ENCODE assay signal across 2 cellular contexts in the genomic region with DNA sequence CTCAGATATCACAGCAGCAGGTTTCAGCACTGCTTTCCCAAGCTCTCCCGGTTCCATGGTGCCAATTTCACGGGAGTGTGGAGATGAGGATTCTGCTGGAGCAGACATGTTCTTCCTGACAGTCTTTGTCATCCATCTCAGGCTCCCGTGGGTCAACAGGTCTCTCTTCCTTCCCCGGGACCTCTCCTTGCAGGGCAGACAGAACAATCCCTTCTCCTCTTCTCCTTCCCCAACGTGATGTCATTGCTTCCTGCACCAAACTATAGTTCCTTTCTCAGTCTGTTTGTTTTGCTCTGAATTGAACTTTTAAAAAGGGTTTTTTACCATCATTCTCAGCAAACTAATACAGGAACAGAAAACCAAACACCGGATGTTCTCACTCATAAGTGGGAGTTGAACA.
TF ChIP-seq lines count a peak whose summit lies in the region.

No MANE protein-coding gene starts in this region.

TF ChIP-seq in HEK293, 187 proteins besides CTCF, POLR2A, EP300 and RAD21 (continued from another document):
- TF ChIP-seq, protein P1, sequence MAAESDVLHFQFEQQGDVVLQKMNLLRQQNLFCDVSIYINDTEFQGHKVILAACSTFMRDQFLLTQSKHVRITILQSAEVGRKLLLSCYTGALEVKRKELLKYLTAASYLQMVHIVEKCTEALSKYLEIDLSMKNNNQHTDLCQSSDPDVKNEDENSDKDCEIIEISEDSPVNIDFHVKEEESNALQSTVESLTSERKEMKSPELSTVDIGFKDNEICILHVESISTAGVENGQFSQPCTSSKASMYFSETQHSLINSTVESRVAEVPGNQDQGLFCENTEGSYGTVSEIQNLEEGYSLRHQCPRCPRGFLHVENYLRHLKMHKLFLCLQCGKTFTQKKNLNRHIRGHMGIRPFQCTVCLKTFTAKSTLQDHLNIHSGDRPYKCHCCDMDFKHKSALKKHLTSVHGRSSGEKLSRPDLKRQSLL (tag by site-specific recombination; IDR thresholded peaks at IDR 0.05) = no peak
- TF ChIP-seq ZNF48 (tag by site-specific recombination; IDR thresholded peaks at IDR 0.05) = no peak
- no peak for TF ChIP-seq ZIC2 (tag by site-specific recombination; IDR thresholded peaks at IDR 0.05)
- 0 out of 2 replicates have a peak, but pooled peaks have one; percentile 5 for TF ChIP-seq PRDM1 (tag by site-specific recombination; IDR thresholded peaks at IDR 0.05)
- no peak for TF ChIP-seq REPIN1 (tag by site-specific recombination; IDR thresholded peaks at IDR 0.05; ENCODE audit: low read depth)
- TF ChIP-seq, protein P2, sequence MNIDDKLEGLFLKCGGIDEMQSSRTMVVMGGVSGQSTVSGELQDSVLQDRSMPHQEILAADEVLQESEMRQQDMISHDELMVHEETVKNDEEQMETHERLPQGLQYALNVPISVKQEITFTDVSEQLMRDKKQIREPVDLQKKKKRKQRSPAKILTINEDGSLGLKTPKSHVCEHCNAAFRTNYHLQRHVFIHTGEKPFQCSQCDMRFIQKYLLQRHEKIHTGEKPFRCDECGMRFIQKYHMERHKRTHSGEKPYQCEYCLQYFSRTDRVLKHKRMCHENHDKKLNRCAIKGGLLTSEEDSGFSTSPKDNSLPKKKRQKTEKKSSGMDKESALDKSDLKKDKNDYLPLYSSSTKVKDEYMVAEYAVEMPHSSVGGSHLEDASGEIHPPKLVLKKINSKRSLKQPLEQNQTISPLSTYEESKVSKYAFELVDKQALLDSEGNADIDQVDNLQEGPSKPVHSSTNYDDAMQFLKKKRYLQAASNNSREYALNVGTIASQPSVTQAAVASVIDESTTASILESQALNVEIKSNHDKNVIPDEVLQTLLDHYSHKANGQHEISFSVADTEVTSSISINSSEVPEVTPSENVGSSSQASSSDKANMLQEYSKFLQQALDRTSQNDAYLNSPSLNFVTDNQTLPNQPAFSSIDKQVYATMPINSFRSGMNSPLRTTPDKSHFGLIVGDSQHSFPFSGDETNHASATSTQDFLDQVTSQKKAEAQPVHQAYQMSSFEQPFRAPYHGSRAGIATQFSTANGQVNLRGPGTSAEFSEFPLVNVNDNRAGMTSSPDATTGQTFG (tag by site-specific recombination; IDR thresholded peaks at IDR 0.05; ENCODE audit: borderline replicate concordance) = no peak
- peak; percentile 64 for TF ChIP-seq SCRT2 (tag by site-specific recombination; IDR thresholded peaks at IDR 0.05)
- TF ChIP-seq ZNF791 (tag by site-specific recombination; IDR thresholded peaks at IDR 0.05) = no peak
- no peak for TF ChIP-seq TCF7L2 (IDR thresholded peaks at IDR 0.05; ENCODE audit: borderline replicate concordance, low read depth, low read length)
- no peak for TF ChIP-seq ZNF311 (tag by site-specific recombination; IDR thresholded peaks at IDR 0.05; ENCODE audit: borderline replicate concordance)
- no peak for TF ChIP-seq ZNF423 (tag by site-specific recombination; IDR thresholded peaks at IDR 0.05)
- no peak for TF ChIP-seq KLF16 (tag by site-specific recombination; IDR thresholded peaks at IDR 0.05)
- TF ChIP-seq, protein P3, sequence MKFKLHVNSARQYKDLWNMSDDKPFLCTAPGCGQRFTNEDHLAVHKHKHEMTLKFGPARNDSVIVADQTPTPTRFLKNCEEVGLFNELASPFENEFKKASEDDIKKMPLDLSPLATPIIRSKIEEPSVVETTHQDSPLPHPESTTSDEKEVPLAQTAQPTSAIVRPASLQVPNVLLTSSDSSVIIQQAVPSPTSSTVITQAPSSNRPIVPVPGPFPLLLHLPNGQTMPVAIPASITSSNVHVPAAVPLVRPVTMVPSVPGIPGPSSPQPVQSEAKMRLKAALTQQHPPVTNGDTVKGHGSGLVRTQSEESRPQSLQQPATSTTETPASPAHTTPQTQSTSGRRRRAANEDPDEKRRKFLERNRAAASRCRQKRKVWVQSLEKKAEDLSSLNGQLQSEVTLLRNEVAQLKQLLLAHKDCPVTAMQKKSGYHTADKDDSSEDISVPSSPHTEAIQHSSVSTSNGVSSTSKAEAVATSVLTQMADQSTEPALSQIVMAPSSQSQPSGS (tag by site-specific recombination; IDR thresholded peaks at IDR 0.05; ENCODE audit: low read depth) = 0 out of 2 replicates have a peak, but pooled peaks have one; percentile 19

TF ChIP-seq in WTC11, 78 proteins besides CTCF, POLR2A, EP300 and RAD21 (continued from another document):
- TF ChIP-seq, protein P4, sequence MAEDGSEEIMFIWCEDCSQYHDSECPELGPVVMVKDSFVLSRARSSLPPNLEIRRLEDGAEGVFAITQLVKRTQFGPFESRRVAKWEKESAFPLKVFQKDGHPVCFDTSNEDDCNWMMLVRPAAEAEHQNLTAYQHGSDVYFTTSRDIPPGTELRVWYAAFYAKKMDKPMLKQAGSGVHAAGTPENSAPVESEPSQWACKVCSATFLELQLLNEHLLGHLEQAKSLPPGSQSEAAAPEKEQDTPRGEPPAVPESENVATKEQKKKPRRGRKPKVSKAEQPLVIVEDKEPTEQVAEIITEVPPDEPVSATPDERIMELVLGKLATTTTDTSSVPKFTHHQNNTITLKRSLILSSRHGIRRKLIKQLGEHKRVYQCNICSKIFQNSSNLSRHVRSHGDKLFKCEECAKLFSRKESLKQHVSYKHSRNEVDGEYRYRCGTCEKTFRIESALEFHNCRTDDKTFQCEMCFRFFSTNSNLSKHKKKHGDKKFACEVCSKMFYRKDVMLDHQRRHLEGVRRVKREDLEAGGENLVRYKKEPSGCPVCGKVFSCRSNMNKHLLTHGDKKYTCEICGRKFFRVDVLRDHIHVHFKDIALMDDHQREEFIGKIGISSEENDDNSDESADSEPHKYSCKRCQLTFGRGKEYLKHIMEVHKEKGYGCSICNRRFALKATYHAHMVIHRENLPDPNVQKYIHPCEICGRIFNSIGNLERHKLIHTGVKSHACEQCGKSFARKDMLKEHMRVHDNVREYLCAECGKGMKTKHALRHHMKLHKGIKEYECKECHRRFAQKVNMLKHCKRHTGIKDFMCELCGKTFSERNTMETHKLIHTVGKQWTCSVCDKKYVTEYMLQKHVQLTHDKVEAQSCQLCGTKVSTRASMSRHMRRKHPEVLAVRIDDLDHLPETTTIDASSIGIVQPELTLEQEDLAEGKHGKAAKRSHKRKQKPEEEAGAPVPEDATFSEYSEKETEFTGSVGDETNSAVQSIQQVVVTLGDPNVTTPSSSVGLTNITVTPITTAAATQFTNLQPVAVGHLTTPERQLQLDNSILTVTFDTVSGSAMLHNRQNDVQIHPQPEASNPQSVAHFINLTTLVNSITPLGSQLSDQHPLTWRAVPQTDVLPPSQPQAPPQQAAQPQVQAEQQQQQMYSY (CRISPR knock-in tag; IDR thresholded peaks at IDR 0.05) = no peak
- TF ChIP-seq NR2C2 (CRISPR knock-in tag; IDR thresholded peaks at IDR 0.05) (no peak), ELF4 (CRISPR knock-in tag; IDR thresholded peaks at IDR 0.05; ENCODE audit: low read depth) (no peak)
- TF ChIP-seq, protein P5, sequence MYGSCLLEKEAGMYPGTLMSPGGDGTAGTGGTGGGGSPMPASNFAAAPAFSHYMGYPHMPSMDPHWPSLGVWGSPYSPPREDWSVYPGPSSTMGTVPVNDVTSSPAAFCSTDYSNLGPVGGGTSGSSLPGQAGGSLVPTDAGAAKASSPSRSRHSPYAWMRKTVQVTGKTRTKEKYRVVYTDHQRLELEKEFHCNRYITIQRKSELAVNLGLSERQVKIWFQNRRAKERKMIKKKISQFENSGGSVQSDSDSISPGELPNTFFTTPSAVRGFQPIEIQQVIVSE (CRISPR knock-in tag; IDR thresholded peaks at IDR 0.05; ENCODE audit: borderline replicate concordance) = no peak
